1 cellular context compared by ENCODE assay signal in genomic region chr1:3711780-3712451, GRCh38.
A peak's percentile ranks its signal among the peaks of the same experiment; 100 is the strongest.
TF ChIP-seq lines count a peak whose summit lies in the region.

No MANE protein-coding gene starts in this region.

TF ChIP-seq in neural cell, 6 proteins besides CTCF, POLR2A, EP300 and RAD21:
- TF ChIP-seq REST (IDR thresholded peaks at IDR 0.05; ENCODE audit: borderline replicate concordance) (peak; percentile 41), EZH2 (IDR thresholded peaks at IDR 0.05; ENCODE audit: borderline replicate concordance, insufficient read depth, low read length, poor library complexity, severe bottlenecking) (no peak)
